ENCODE assay signal across 9 cellular contexts in the genomic region with DNA sequence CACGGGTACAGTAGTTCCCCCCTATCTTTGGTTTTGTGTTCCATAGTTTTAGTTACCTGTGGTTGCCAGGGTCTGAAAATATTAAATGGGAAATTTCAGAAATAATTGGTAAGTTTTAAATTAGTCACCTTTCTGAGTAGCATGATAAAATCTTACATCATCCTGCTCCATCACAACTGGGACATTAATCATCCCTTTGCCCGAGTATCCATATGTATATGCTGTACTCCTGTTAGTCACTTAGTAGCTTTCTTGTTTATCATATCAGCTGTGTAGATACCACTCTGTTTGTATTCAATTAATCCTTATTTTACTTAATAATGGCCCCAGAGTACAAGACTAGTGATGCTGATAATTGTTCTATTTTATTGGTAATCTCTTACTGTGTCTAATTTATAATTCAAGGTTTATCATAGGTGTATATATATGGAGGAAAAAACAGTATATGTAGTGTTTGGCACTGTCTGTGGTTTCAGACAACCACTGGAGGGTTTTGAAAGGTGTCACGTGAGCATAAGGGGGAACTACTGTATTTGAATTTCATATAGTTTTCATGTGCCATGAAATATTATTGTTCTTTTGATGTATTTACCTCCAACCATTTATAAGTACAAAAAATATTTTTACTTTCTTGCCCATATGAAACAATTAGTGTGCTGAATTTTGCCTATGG. TPM values are rescaled to one million over a fixed set of nuclear protein-coding genes. Genes with fewer than 3 reads are reported as not detected.
A peak's percentile ranks its signal among the peaks of the same experiment; 100 is the strongest.
DNase-seq lines count a peak whose midpoint lies in the region; ATAC-seq, FAIRE-seq and TF ChIP-seq lines count a peak whose summit lies in the region.
"Had no signal": no experiment of that assay in that cellular context is flagged by ENCODE, and none has a peak within 500 bp of the region (broad histone marks: within the 10 kb centered on the region; RNA-seq: fewer than 3 reads in every experiment).

No MANE protein-coding gene starts in this region.

- H3K27me3 Mint-ChIP-seq in CD8-positive, alpha-beta T cell (ENCODE audit: low read depth) = no peaks in the 10 kb centered on the region

- peaks cover 4% of the 10 kb centered on the region for H3K36me3 ChIP-seq in CD8-positive, alpha-beta T cell (ENCODE audit: insufficient read depth, low read length)
- H3K36me3 ChIP-seq in IMR-90 (ENCODE audit: control insufficient read depth, insufficient read depth, low read length) (peaks cover 7% of the 10 kb centered on the region), adipocyte (ENCODE audit: control insufficient read depth, insufficient read depth, low read length, severe bottlenecking) (peaks cover 10% of the 10 kb centered on the region), keratinocyte (ENCODE audit: control insufficient read depth in 2 of 2, extremely low read depth in 1 of 2, insufficient read depth in 2 of 2, low read length in 2 of 2) (no peaks in the 10 kb centered on the region)

- H3K4ac ChIP-seq in IMR-90 (ENCODE audit: low read depth, low read length) = no peak overlapping the region

- H2BK5ac ChIP-seq in IMR-90 (ENCODE audit: low read depth, low read length, poor library complexity, severe bottlenecking) = no peak overlapping the region

- H3K9me1 ChIP-seq in IMR-90 (ENCODE audit: insufficient read depth, low read length) (peaks cover 8% of the 10 kb centered on the region; the same call in 1 of the 2 replicates), keratinocyte (ENCODE audit: control insufficient read depth, extremely low read depth, insufficient read depth, low read length) (no peaks in the 10 kb centered on the region)

- no peaks in the 10 kb centered on the region for H3K27me3 ChIP-seq in CD8-positive, alpha-beta T cell (ENCODE audit: insufficient read depth, low read length)
- H3K27me3 ChIP-seq in IMR-90 (ENCODE audit: control insufficient read depth, insufficient read depth, low read length) (no peaks in the 10 kb centered on the region), adipocyte (replicated peaks; ENCODE audit: control insufficient read depth, insufficient read depth, low read length) (no peaks in the 10 kb centered on the region), keratinocyte (ENCODE audit: control insufficient read depth, extremely low read depth, insufficient read depth, low read length) (no peaks in the 10 kb centered on the region)

- no peaks in the 10 kb centered on the region for H3K9me3 ChIP-seq in CD8-positive, alpha-beta T cell (ENCODE audit: low read length)
- H3K9me3 ChIP-seq in IMR-90 (ENCODE audit: control insufficient read depth, insufficient read depth, low read length) (no peaks in the 10 kb centered on the region), adipocyte (ENCODE audit: control insufficient read depth, low read length) (peaks cover 6% of the 10 kb centered on the region), keratinocyte (ENCODE audit: control insufficient read depth, low read depth, low read length) (no peaks in the 10 kb centered on the region)

- H3K4me2 ChIP-seq in IMR-90 (ENCODE audit: low read depth, low read length) = no peak overlapping the region
- H3K4me2 ChIP-seq in keratinocyte (ENCODE audit: control insufficient read depth, extremely low read depth, insufficient read depth, low read depth, low read length) = no peak overlapping the region

- no peak overlapping the region; the same call in 1 of the 2 replicates for H3K23ac ChIP-seq in IMR-90 (ENCODE audit: low read depth, low read length)

- TF ChIP-seq RAD21 in IMR-90 (IDR thresholded peaks at IDR 0.05; ENCODE audit: low read length) = no peak

- peak overlapping the region; percentile 27 for H3K27ac Mint-ChIP-seq in CD8-positive, alpha-beta T cell

- H2BK20ac ChIP-seq in IMR-90 (ENCODE audit: low read depth, low read length) = no peak overlapping the region

- H2AFZ ChIP-seq in IMR-90 (replicated peaks; ENCODE audit: low read length, poor library complexity) = no peak overlapping the region
- no peak overlapping the region for H2AFZ ChIP-seq in keratinocyte (ENCODE audit: control insufficient read depth, low read length)

- no peak for TF ChIP-seq POLR2A in IMR-90 (IDR thresholded peaks at IDR 0.05; ENCODE audit: low read depth, low read length)

- no peak overlapping the region for H2AK5ac ChIP-seq in IMR-90 (ENCODE audit: low read depth, low read length)

- no peak overlapping the region for H4K8ac ChIP-seq in IMR-90 (ENCODE audit: low read depth in 2 of 2, low read length in 2 of 2)

- POLR2A ChIA-PET in CD8-positive, alpha-beta T cell (lab: Charles Lee) = no interaction called here
- POLR2A ChIA-PET in IMR-90 (lab: Charles Lee; ENCODE audit: unreplicated experiment) = no interaction called here

- H3K18ac ChIP-seq in IMR-90 (ENCODE audit: low read depth, low read length) = no peak overlapping the region

- H2BK15ac ChIP-seq in IMR-90 (ENCODE audit: low read depth, low read length) = no peak overlapping the region

- DNase-seq in CD8-positive, alpha-beta T cell = no peak
- DNase-seq in IMR-90 (peak; percentile 83), adipocyte (ENCODE audit: low read depth) (peak; percentile 17), keratinocyte (ENCODE audit: low read depth, low spot score) (peak; percentile 23), OCI-M1 (lab: John Stamatoyannopoulos, UW) (no peak), NCI-H1417 (lab: John Stamatoyannopoulos, UW) (no peak)
- DNase-seq: right cardiac atrium had no signal

- intact Hi-C loops in CD8-positive, alpha-beta T cell (cut with DNase I, micrococcal nuclease) = no loop called here
- intact Hi-C loops in IMR-90 (cut with micrococcal nuclease) = no loop called here

- no peak overlapping the region for H3K9ac ChIP-seq in IMR-90 (ENCODE audit: low read depth, low read length)
- H3K9ac ChIP-seq in adipocyte (ENCODE audit: low read length) = no peak overlapping the region
- H3K9ac ChIP-seq in keratinocyte (ENCODE audit: control insufficient read depth, extremely low read depth, insufficient read depth, low read length) = peak overlapping the region; percentile 33

- H2AK9ac ChIP-seq in IMR-90 (replicated peaks; ENCODE audit: low read depth, low read length, poor library complexity) = no peak overlapping the region

- peaks cover 12% of the 10 kb centered on the region for H3K79me2 ChIP-seq in keratinocyte (ENCODE audit: control insufficient read depth, insufficient read depth, low read length)

- no peak overlapping the region for H3K4me3 Mint-ChIP-seq in CD8-positive, alpha-beta T cell

- no peak for TF ChIP-seq CTCF in CD8-positive, alpha-beta T cell (IDR thresholded peaks at IDR 0.05)
- TF ChIP-seq CTCF in IMR-90 (conservative IDR thresholded peaks at IDR 0.05; ENCODE audit: low read depth, low read length) = no peak
- TF ChIP-seq CTCF in keratinocyte (optimal IDR thresholded peaks at IDR 0.05 in 1 of 3, IDR thresholded peaks at IDR 0.05 in 1 of 3, conservative IDR thresholded peaks at IDR 0.05 in 1 of 3; ENCODE audit: extremely low read depth in 1 of 3, insufficient read depth in 2 of 3, low read length in 3 of 3) = no peak

- H2BK120ac ChIP-seq in IMR-90 (ENCODE audit: low read depth, low read length) = no peak overlapping the region

- H3K4me1 Mint-ChIP-seq in CD8-positive, alpha-beta T cell (ENCODE audit: low read depth) = peaks cover 30% of the 10 kb centered on the region

- peaks cover 40% of the 10 kb centered on the region for H3K36me3 Mint-ChIP-seq in CD8-positive, alpha-beta T cell

- no CpG with 5 or more reads among the region's 3 CpGs for WGBS in IMR-90 (ENCODE audit: extremely low coverage in 2 of 2, insufficient read length in 1 of 2), 2 experiments

- no TSS peak for BruUV-seq in IMR-90 (replicated peaks; lab: Mats Ljungman, UMichigan)

- FAIRE-seq in keratinocyte (lab: Jason Lieb, UNC) = no peak

- H4K91ac ChIP-seq in IMR-90 (ENCODE audit: insufficient read depth, low read depth, low read length) = no peak overlapping the region

- peaks cover 4% of the 10 kb centered on the region for H3K4me1 ChIP-seq in CD8-positive, alpha-beta T cell (ENCODE audit: insufficient read depth, low read length)
- no peaks in the 10 kb centered on the region; the same call in 1 of the 2 replicates for H3K4me1 ChIP-seq in IMR-90 (ENCODE audit: control insufficient read depth, insufficient read depth, low read length)
- peaks cover 6% of the 10 kb centered on the region for H3K4me1 ChIP-seq in adipocyte (ENCODE audit: control insufficient read depth, insufficient read depth, low read length)
- peaks cover 9% of the 10 kb centered on the region for H3K4me1 ChIP-seq in keratinocyte (ENCODE audit: control insufficient read depth, extremely low read depth, insufficient read depth, low read length)

- no peak overlapping the region for H3K4me3 ChIP-seq in CD8-positive, alpha-beta T cell (ENCODE audit: low read depth, low read length)
- no peak overlapping the region for H3K4me3 ChIP-seq in IMR-90 (ENCODE audit: insufficient read depth, low read depth, low read length)
- H3K4me3 ChIP-seq in adipocyte (ENCODE audit: low read length) = no peak overlapping the region
- no peak overlapping the region for H3K4me3 ChIP-seq in keratinocyte (ENCODE audit: control insufficient read depth in 2 of 3, extremely low read depth in 1 of 3, insufficient read depth in 2 of 3, low read depth in 1 of 3, low read length in 3 of 3)

- H3K27ac ChIP-seq in CD8-positive, alpha-beta T cell (ENCODE audit: low read depth, low read length) = no peak overlapping the region
- H3K27ac ChIP-seq in IMR-90 (ENCODE audit: insufficient read depth, low read length) (no peak overlapping the region), keratinocyte (ENCODE audit: control insufficient read depth, insufficient read depth, low read length) (peak overlapping the region; percentile 86)

- no peak overlapping the region for H3K56ac ChIP-seq in IMR-90 (ENCODE audit: extremely low read depth, insufficient read depth, low read length)

- no peak overlapping the region for H4K5ac ChIP-seq in IMR-90 (ENCODE audit: low read depth, low read length)

- H3K9me3 Mint-ChIP-seq in CD8-positive, alpha-beta T cell = peaks cover 3% of the 10 kb centered on the region

- dilution Hi-C loops in IMR-90 (cut with HindIII; ENCODE audit: low sequenced_read_pairs, unreplicated experiment) (no loop called here), keratinocyte (cut with MboI; ENCODE audit: extremely low pct_ligation_motif_present, low sequenced_read_pairs) (no loop called here)

- peak; percentile 38 for ATAC-seq in CD8-positive, alpha-beta T cell
- peak; percentile 61 for ATAC-seq in IMR-90 (ENCODE audit: low read depth)
- ATAC-seq in HG03280 (IDR thresholded peaks at IDR 0.05; ENCODE audit: unreplicated experiment) = no peak
- ATAC-seq in GM18870 (IDR thresholded peaks at IDR 0.05; ENCODE audit: unreplicated experiment) = no peak
- ATAC-seq: right cardiac atrium had no signal

- in situ Hi-C loops in IMR-90 (cut with MboI; ENCODE audit: low sequenced_read_pairs) = no loop called here

- H3K14ac ChIP-seq in IMR-90 (replicated peaks; ENCODE audit: low read depth, low read length) = peak overlapping the region; percentile 19

- H4K20me1 ChIP-seq in IMR-90 (ENCODE audit: insufficient read depth, low read length) (peaks cover 7% of the 10 kb centered on the region; the same call in 1 of the 2 replicates), keratinocyte (ENCODE audit: control insufficient read depth, extremely low read depth, insufficient read depth, low read length) (no peaks in the 10 kb centered on the region)

- CTCF ChIA-PET in CD8-positive, alpha-beta T cell (lab: Charles Lee) = no interaction called here
- CTCF ChIA-PET in IMR-90 (lab: Yijun Ruan, JAX) = interaction anchor here (0.6 to 0.7 kb wide), 2 partner anchors 42 to 72 kb away, joined by 3 read pairs; a partner anchor contains a TSS

- peaks cover 25 to 52% of the 10 kb centered on the region in 2 experiments for H3K79me1 ChIP-seq in IMR-90 (ENCODE audit: low read depth in 1 of 2, low read length in 2 of 2)

RNA-seq across cellular contexts. Expression of a gene that starts 41.4 kb away (rescaled TPM):
- total RNA-seq in CD8-positive, alpha-beta T cell = 100 to 1,000 TPM; 103 to 104 TPM
- total RNA-seq in IMR-90 (2012; rRNA removed) = 47.3 and 97.5 TPM in 2 replicates
- polyA plus RNA-seq in IMR-90 (2012; rRNA removed) = 14.9 and 17.3 TPM in 2 replicates
- polyA plus RNA-seq in IMR-90 (2012; cell fraction: cytosol; rRNA removed) = 1.2 and 2.7 TPM in 2 replicates
- 1.9 and 15.1 TPM in 2 replicates for polyA plus RNA-seq in IMR-90 (2012; cell fraction: nucleus; rRNA removed; ENCODE audit: low replicate concordance)
- polyA plus RNA-seq in keratinocyte = 14.9 to 19.2 TPM (median 15.0 TPM) in 3 replicates
- polyA plus RNA-seq in keratinocyte (2011; ENCODE audit: low read depth) = 30.2 TPM
- 7.4 and 12.8 TPM in 2 replicates for polyA plus RNA-seq in keratinocyte (2011; cell fraction: cytosol; rRNA removed)
- polyA plus RNA-seq in keratinocyte (2011; cell fraction: nucleus; rRNA removed) = 9.1 and 12.2 TPM in 2 replicates
- polyA plus RNA-seq in keratinocyte (2012; ENCODE audit: low replicate concordance) = 9.5 and 16.6 TPM in 2 replicates
- 11.2 to 67.3 TPM (median 25.1 TPM) in 3 replicates for polyA minus RNA-seq in keratinocyte
- polyA minus RNA-seq in keratinocyte (2011; cell fraction: cytosol; rRNA and poly(A)+ RNA removed) = 16.5 TPM
- polyA minus RNA-seq in keratinocyte (2011; cell fraction: nucleus; rRNA and poly(A)+ RNA removed) = 24.7 and 49.0 TPM in 2 replicates

Comparison
In these comparisons a context has a peak if more than half of its experiments do, and no peak if none do; other contexts are left out.
1. ATAC-seq: peak in CD8-positive, alpha-beta T cell (single experiment) and IMR-90 (single experiment); none in HG03280 (single experiment) and GM18870 (single experiment).
2. DNase-seq: peak in IMR-90 (single experiment), adipocyte (single experiment) and keratinocyte (single experiment); none in CD8-positive, alpha-beta T cell (0 of 7), OCI-M1 (single experiment) and NCI-H1417 (0 of 3).